28 cellular contexts compared by ENCODE assay signal in genomic region chr6:2097464-2097863, GRCh38.
DNase-seq lines count a peak whose midpoint lies in the region; ATAC-seq and TF ChIP-seq lines count a peak whose summit lies in the region.
"Had no signal": no experiment of that assay in that cellular context is flagged by ENCODE, and none has a peak within 500 bp of the region (broad histone marks: within the 10 kb centered on the region; RNA-seq: fewer than 3 reads in every experiment).

No MANE protein-coding gene starts in this region.

- H3K27me3 ChIP-seq in aorta (ENCODE audit: control insufficient read depth in 1 of 2, insufficient read depth in 2 of 2, low read length in 1 of 2) (no peaks in the 10 kb centered on the region), Caco-2 (replicated peaks; ENCODE audit: control insufficient read depth, insufficient read depth, low read length) (no peaks in the 10 kb centered on the region)
- H3K27me3 ChIP-seq: BLaER1 treated with 17β-estradiol and CSF1 and Interleukin-3, amounts not matched to agents 10 nM and 100 nM; SJCRH30 had no signal

- no peaks in the 10 kb centered on the region for H3K36me3 ChIP-seq in aorta (ENCODE audit: control insufficient read depth in 1 of 2, insufficient read depth in 2 of 2, low read length in 1 of 2)
- no peaks in the 10 kb centered on the region for H3K36me3 ChIP-seq in Caco-2 (ENCODE audit: control insufficient read depth, insufficient read depth, low read length)
- H3K36me3 ChIP-seq: BLaER1 treated with 17β-estradiol and CSF1 and Interleukin-3, amounts not matched to agents 10 nM and 100 nM; SJCRH30 had no signal

- H3K4me1 ChIP-seq in aorta (ENCODE audit: control insufficient read depth in 1 of 2, insufficient read depth in 2 of 2, low read length in 2 of 2), result peaks cover 0 to 2% of the 10 kb centered on the region in 2 donors
- no peaks in the 10 kb centered on the region for H3K4me1 ChIP-seq in Caco-2
- H3K4me1 ChIP-seq: BLaER1 treated with 17β-estradiol and CSF1 and Interleukin-3, amounts not matched to agents 10 nM and 100 nM had no signal

- POLR2A ChIA-PET in Caco-2 (lab: Charles Lee), result no interaction called here

- H3K4me1 Mint-ChIP-seq in chondrocyte (ENCODE audit: low read depth) (peaks cover 37% of the 10 kb centered on the region), Caco-2 (ENCODE audit: low read depth, unreplicated experiment) (no peaks in the 10 kb centered on the region)

- peak overlapping the region; percentile 31 to 48 for H3K4me3 ChIP-seq in aorta (ENCODE audit: low read length in 2 of 2)
- no peak overlapping the region for H3K4me3 ChIP-seq in Caco-2 (ENCODE audit: low read depth, low read length)
- H3K4me3 ChIP-seq: A549; BLaER1 treated with 17β-estradiol and CSF1 and Interleukin-3, amounts not matched to agents 10 nM and 100 nM; GM23248; PC-9; SJCRH30 had no signal

- no peak for ATAC-seq in aorta (ENCODE audit: low FRiP score)
- ATAC-seq in HG03442 (IDR thresholded peaks at IDR 0.05; ENCODE audit: unreplicated experiment), result no peak
- ATAC-seq: A549, Right ventricle myocardium inferior, SK-N-SH treated with all-trans-retinoic acid at 6 μM for 48 hours had no signal

- intact Hi-C loops in aorta (cut with DNase I) (loop anchor here in 1 of 2 donors (5.0 to 10.0 kb wide), 2 partner anchors 195 to 393 kb away; no protein-coding TSS in a partner anchor), Caco-2 (cut with micrococcal nuclease; ENCODE audit: unreplicated experiment) (no loop called here)

- DNase-seq in EH (ENCODE audit: low read depth) (peak; percentile 3), chondrocyte (ENCODE audit: low spot score) (no peak), left kidney (ENCODE audit: low read depth, low spot score) (peak; percentile 57), aorta (no peak), Caco-2 (no peak)
- no peak for DNase-seq in central memory CD4-positive, alpha-beta T cell
- DNase-seq: AML-193; CD4-positive, alpha-beta T cell; DMS79; GF-D8; GM23248; H7; KBM-7; MV-4-11; NCI-H1105; NCI-H1436 treated with DMSO at 0.1 percent for 48 hours; NCI-H1930; NCI-H2107; NCI-H446; NCI-H524 treated with DMSO at 0.1 percent for 48 hours; NCI-H774; PC-9 had no signal

- 4 to 14% methylated on average over 3 of the region's 3 CpGs for WGBS in aorta, 2 donors

- CTCF ChIA-PET in Caco-2 (lab: Charles Lee), result no interaction called here

- H3K27me3 Mint-ChIP-seq in chondrocyte (ENCODE audit: low read depth) (no peaks in the 10 kb centered on the region), Caco-2 (ENCODE audit: insufficient read depth, unreplicated experiment) (no peaks in the 10 kb centered on the region)
- H3K27me3 Mint-ChIP-seq: CD4-positive, alpha-beta T cell had no signal

- no peak overlapping the region for H3K4me3 Mint-ChIP-seq in chondrocyte (ENCODE audit: unreplicated experiment)
- H3K4me3 Mint-ChIP-seq in Caco-2 (ENCODE audit: unreplicated experiment), result no peak overlapping the region
- H3K4me3 Mint-ChIP-seq: CD4-positive, alpha-beta T cell had no signal

- H3K36me3 Mint-ChIP-seq in chondrocyte (ENCODE audit: low read depth) (no peaks in the 10 kb centered on the region), Caco-2 (ENCODE audit: insufficient read depth, unreplicated experiment) (no peaks in the 10 kb centered on the region)

- peak overlapping the region; percentile 47 to 76 for H3K27ac ChIP-seq in aorta (ENCODE audit: low read depth in 1 of 2, low read length in 2 of 2)
- H3K27ac ChIP-seq: A549; BLaER1 treated with 17β-estradiol and CSF1 and Interleukin-3, amounts not matched to agents 10 nM and 100 nM; GM23248; PC-9 had no signal

- H3K9me3 Mint-ChIP-seq in chondrocyte (ENCODE audit: low read depth), result no peaks in the 10 kb centered on the region
- no peaks in the 10 kb centered on the region for H3K9me3 Mint-ChIP-seq in Caco-2 (ENCODE audit: unreplicated experiment)
- H3K9me3 Mint-ChIP-seq: CD4-positive, alpha-beta T cell had no signal

- H3K9me3 ChIP-seq in aorta (ENCODE audit: control insufficient read depth, low read length) (no peaks in the 10 kb centered on the region), Caco-2 (no peaks in the 10 kb centered on the region)
- H3K9me3 ChIP-seq: A549; BLaER1 treated with 17β-estradiol and CSF1 and Interleukin-3, amounts not matched to agents 10 nM and 100 nM; SJCRH30 had no signal

- H3K27ac Mint-ChIP-seq in chondrocyte (ENCODE audit: unreplicated experiment) (peak overlapping the region; percentile 27), Caco-2 (ENCODE audit: unreplicated experiment) (no peak overlapping the region)
- H3K27ac Mint-ChIP-seq: CD4-positive, alpha-beta T cell had no signal

- TF ChIP-seq CTCF in chondrocyte (IDR thresholded peaks at IDR 0.05) (no peak), Caco-2 (IDR thresholded peaks at IDR 0.05; ENCODE audit: insufficient read depth in 1 of 2, low read depth in 1 of 2, low read length in 1 of 2, severe bottlenecking in 1 of 2, unreplicated experiment in 1 of 2) (no peak)

- no TSS peak for BruUV-seq in Caco-2 (replicated peaks; lab: Mats Ljungman, UMichigan)

Comparison
In these comparisons a context has a peak if more than half of its experiments do, and no peak if none do; other contexts are left out.
1. DNase-seq: peak in EH (single experiment) and left kidney (single experiment); none in chondrocyte (single experiment), aorta (0 of 2), Caco-2 (0 of 2) and central memory CD4-positive, alpha-beta T cell (single experiment).